ENCODE assay signal across 8 cellular contexts in genomic region chr16:4306439-4307214, GRCh38. TPM values are rescaled to one million over a fixed set of nuclear protein-coding genes. Genes with fewer than 3 reads are reported as not detected.
DNase-seq lines count a peak whose midpoint lies in the region; ATAC-seq and TF ChIP-seq lines count a peak whose summit lies in the region.

No MANE protein-coding gene starts in this region.

- peak in 1 of 2 donors; percentile 5 for ATAC-seq in activated naive CD4-positive, alpha-beta T cell treated with anti-CD3 and anti-CD28 coated beads, Interleukin-2, amount 50 U/mL, for 72 hours
- ATAC-seq in HG02852 (IDR thresholded peaks at IDR 0.05; ENCODE audit: unreplicated experiment) = no peak
- no peak for ATAC-seq in HG03039 (IDR thresholded peaks at IDR 0.05; ENCODE audit: unreplicated experiment)
- no peak for ATAC-seq in HG02973 (IDR thresholded peaks at IDR 0.05; ENCODE audit: unreplicated experiment)

- H3K9me3 Mint-ChIP-seq in activated naive CD4-positive, alpha-beta T cell treated with anti-CD3 and anti-CD28 coated beads, Interleukin-2, amount 50 U/mL, for 72 hours = peaks cover 0 to 5% of the 10 kb centered on the region in 2 donors
- peaks cover 5% of the 10 kb centered on the region for H3K9me3 Mint-ChIP-seq in stimulated activated naive CD8-positive, alpha-beta T cell treated with anti-CD3 and anti-CD28 coated beads, Interleukin-15, Interleukin-2, amounts not matched to agents 100 ng/mL and 50 ng/mL, for 24 hours

- TF ChIP-seq POLR2A in GM18951 (IDR thresholded peaks at IDR 0.05; ENCODE audit: extremely low read depth, insufficient read depth, insufficient read length) = peak; percentile 41

- H3K27ac Mint-ChIP-seq in activated naive CD4-positive, alpha-beta T cell treated with anti-CD3 and anti-CD28 coated beads, Interleukin-2, amount 50 U/mL, for 72 hours = peak overlapping the region; percentile 95 to 98
- peak overlapping the region; percentile 98 for H3K27ac Mint-ChIP-seq in stimulated activated naive CD8-positive, alpha-beta T cell treated with anti-CD3 and anti-CD28 coated beads, Interleukin-15, Interleukin-2, amounts not matched to agents 100 ng/mL and 50 ng/mL, for 24 hours

- peaks cover 24% of the 10 kb centered on the region for H3K4me1 Mint-ChIP-seq in stimulated activated naive CD8-positive, alpha-beta T cell treated with anti-CD3 and anti-CD28 coated beads, Interleukin-15, Interleukin-2, amounts not matched to agents 100 ng/mL and 50 ng/mL, for 24 hours (ENCODE audit: low read depth)

- H3K27me3 Mint-ChIP-seq in stimulated activated naive CD8-positive, alpha-beta T cell treated with anti-CD3 and anti-CD28 coated beads, Interleukin-15, Interleukin-2, amounts not matched to agents 100 ng/mL and 50 ng/mL, for 24 hours = no peaks in the 10 kb centered on the region

- in situ Hi-C loops in GM18951 (cut with MboI; ENCODE audit: low sequenced_read_pairs, unreplicated experiment) = no loop called here

- peak; percentile 74 for DNase-seq in NCI-H82 (lab: John Stamatoyannopoulos, UW)
- DNase-seq in activated naive CD4-positive, alpha-beta T cell treated with anti-CD3 and anti-CD28 coated beads, Interleukin-2, amount 50 U/mL, for 72 hours (ENCODE audit: low spot score in 2 of 2) = peak in 1 of 2 donors; percentile 35
- DNase-seq in islet precursor cell = peak; percentile 75

- peaks cover 13 to 16% of the 10 kb centered on the region in 2 donors for H3K36me3 Mint-ChIP-seq in activated naive CD4-positive, alpha-beta T cell treated with anti-CD3 and anti-CD28 coated beads, Interleukin-2, amount 50 U/mL, for 72 hours
- peaks cover 10% of the 10 kb centered on the region for H3K36me3 Mint-ChIP-seq in stimulated activated naive CD8-positive, alpha-beta T cell treated with anti-CD3 and anti-CD28 coated beads, Interleukin-15, Interleukin-2, amounts not matched to agents 100 ng/mL and 50 ng/mL, for 24 hours (ENCODE audit: low read depth)

- peak overlapping the region; percentile 90 for H3K4me3 Mint-ChIP-seq in stimulated activated naive CD8-positive, alpha-beta T cell treated with anti-CD3 and anti-CD28 coated beads, Interleukin-15, Interleukin-2, amounts not matched to agents 100 ng/mL and 50 ng/mL, for 24 hours

RNA-seq across cellular contexts. Expression of gene GLIS2, which starts 9.2 kb away (rescaled TPM):
- total RNA-seq in activated naive CD4-positive, alpha-beta T cell treated with anti-CD3 and anti-CD28 coated beads, Interleukin-2, amount 50 U/mL, for 72 hours = under 1 TPM; 0.16 to 0.80 TPM

RNA-seq across cellular contexts. Expression of gene TFAP4, which starts 33.8 kb away (rescaled TPM):
- 10 to 100 TPM; 10.1 to 28.4 TPM for total RNA-seq in activated naive CD4-positive, alpha-beta T cell treated with anti-CD3 and anti-CD28 coated beads, Interleukin-2, amount 50 U/mL, for 72 hours

RNA-seq across cellular contexts. Expression of gene PAM16, which starts 44.5 kb away (rescaled TPM):
- 10 to 100 TPM; 53.7 to 63.1 TPM for total RNA-seq in activated naive CD4-positive, alpha-beta T cell treated with anti-CD3 and anti-CD28 coated beads, Interleukin-2, amount 50 U/mL, for 72 hours
